15 cellular contexts compared by ENCODE assay signal in the genomic region with DNA sequence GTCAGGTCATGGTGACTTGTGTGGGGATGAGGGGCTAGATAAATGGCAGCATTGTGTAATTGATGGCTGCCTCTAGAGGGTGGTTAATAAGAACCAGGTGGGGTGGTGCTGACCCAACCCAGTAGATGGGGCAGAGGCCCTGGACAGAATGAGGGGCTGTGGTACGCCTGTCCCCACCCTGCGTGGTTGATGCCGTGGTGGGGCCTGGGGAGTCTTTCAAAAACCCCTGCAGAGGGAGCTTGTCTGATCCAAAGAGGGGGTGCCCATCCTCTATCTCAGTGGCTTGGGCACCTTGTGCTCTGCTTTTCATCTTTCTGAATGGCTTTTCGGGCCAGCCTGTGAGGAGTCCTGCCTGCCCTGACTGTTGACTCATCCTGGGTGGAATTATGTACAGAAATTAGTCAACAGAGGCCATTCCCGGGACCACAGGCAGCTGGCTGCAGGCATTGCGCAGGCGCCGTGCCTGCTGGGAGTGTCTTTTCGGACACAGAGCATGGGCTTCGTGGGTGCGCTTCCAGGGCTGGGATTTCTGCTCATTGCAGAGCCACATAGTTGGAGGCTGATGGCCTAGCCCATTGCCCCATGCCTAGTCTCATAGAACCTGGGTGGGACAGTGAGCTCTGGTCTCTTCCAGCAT.
DNase-seq lines count a peak whose midpoint lies in the region; ATAC-seq, FAIRE-seq and TF ChIP-seq lines count a peak whose summit lies in the region.
"Had no signal": no experiment of that assay in that cellular context is flagged by ENCODE, and none has a peak within 500 bp of the region (broad histone marks: within the 10 kb centered on the region; RNA-seq: fewer than 3 reads in every experiment).

No MANE protein-coding gene starts in this region.

- no peak overlapping the region for H2AFZ ChIP-seq in smooth muscle cell (ENCODE audit: low read depth)

- H3K9me3 ChIP-seq in esophagus squamous epithelium (no peaks in the 10 kb centered on the region), smooth muscle cell (replicated peaks; ENCODE audit: low read depth) (no peaks in the 10 kb centered on the region), small intestine (ENCODE audit: control insufficient read depth, low read depth) (no peaks in the 10 kb centered on the region)
- H3K9me3 ChIP-seq: heart right ventricle had no signal

- no peak overlapping the region for H3K27ac Mint-ChIP-seq in activated naive CD8-positive, alpha-beta T cell treated with anti-CD3 and anti-CD28 coated beads for 36 hours
- H3K27ac Mint-ChIP-seq: stimulated activated effector memory CD8-positive, alpha-beta T cell treated with anti-CD3 and anti-CD28 coated beads, Interleukin-12 subunit alpha, Interleukin-12 subunit beta, amount 100 ng/mL, for 72 hours had no signal

- no peak for ATAC-seq in HG03342 (IDR thresholded peaks at IDR 0.05; ENCODE audit: unreplicated experiment)
- no peak for ATAC-seq in HG03175 (IDR thresholded peaks at IDR 0.05; ENCODE audit: unreplicated experiment)
- ATAC-seq: heart right ventricle; stimulated activated effector memory CD8-positive, alpha-beta T cell treated with anti-CD3 and anti-CD28 coated beads, Interleukin-12 subunit alpha, Interleukin-12 subunit beta, amount 100 ng/mL, for 72 hours had no signal

- H3K4me1 Mint-ChIP-seq in activated naive CD8-positive, alpha-beta T cell treated with anti-CD3 and anti-CD28 coated beads for 36 hours, result no peaks in the 10 kb centered on the region

- FAIRE-seq in small intestine (lab: Jason Lieb, UNC), result no peak

- TF ChIP-seq CTCF in esophagus squamous epithelium (IDR thresholded peaks at IDR 0.05) (no peak), smooth muscle cell (IDR thresholded peaks at IDR 0.05; ENCODE audit: borderline replicate concordance, insufficient read depth, poor library complexity, severe bottlenecking) (no peak)

- intact Hi-C loops in esophagus squamous epithelium (cut with DNase I), result no loop called here

- no peaks in the 10 kb centered on the region for H3K9me3 Mint-ChIP-seq in activated naive CD8-positive, alpha-beta T cell treated with anti-CD3 and anti-CD28 coated beads for 36 hours
- H3K9me3 Mint-ChIP-seq: IgD-negative memory B cell; stimulated activated effector memory CD8-positive, alpha-beta T cell treated with anti-CD3 and anti-CD28 coated beads, Interleukin-12 subunit alpha, Interleukin-12 subunit beta, amount 100 ng/mL, for 72 hours had no signal

- H3F3A ChIP-seq in smooth muscle cell (ENCODE audit: low read depth), result no peaks in the 10 kb centered on the region

- no peak overlapping the region for H3K4me2 ChIP-seq in smooth muscle cell

- no peaks in the 10 kb centered on the region for H3K36me3 Mint-ChIP-seq in activated naive CD8-positive, alpha-beta T cell treated with anti-CD3 and anti-CD28 coated beads for 36 hours
- H3K36me3 Mint-ChIP-seq: IgD-negative memory B cell; stimulated activated effector memory CD8-positive, alpha-beta T cell treated with anti-CD3 and anti-CD28 coated beads, Interleukin-12 subunit alpha, Interleukin-12 subunit beta, amount 100 ng/mL, for 72 hours had no signal

- H3K27me3 Mint-ChIP-seq in activated naive CD8-positive, alpha-beta T cell treated with anti-CD3 and anti-CD28 coated beads for 36 hours, result no peaks in the 10 kb centered on the region

- peak in 1 of 4 donors; percentile 31 for TF ChIP-seq POLR2A in esophagus squamous epithelium (IDR thresholded peaks at IDR 0.05)

- no peaks in the 10 kb centered on the region for H4K20me1 ChIP-seq in smooth muscle cell (ENCODE audit: low read depth)

- H3K4me1 ChIP-seq in esophagus squamous epithelium (peaks cover 23 to 87% (median 34%) of the 10 kb centered on the region in 3 donors), smooth muscle cell (ENCODE audit: low read depth) (peaks cover 4% of the 10 kb centered on the region), small intestine (ENCODE audit: control insufficient read depth in 2 of 2, insufficient read depth in 1 of 2, low read depth in 1 of 2, low read length in 1 of 2) (peaks cover 9 to 12% of the 10 kb centered on the region in 2 donors)
- H3K4me1 ChIP-seq: heart right ventricle had no signal

- H3K9ac ChIP-seq in smooth muscle cell (ENCODE audit: low read depth), result no peak overlapping the region

- no peak overlapping the region for H3K4me3 Mint-ChIP-seq in activated naive CD8-positive, alpha-beta T cell treated with anti-CD3 and anti-CD28 coated beads for 36 hours
- H3K4me3 Mint-ChIP-seq: IgD-negative memory B cell; stimulated activated effector memory CD8-positive, alpha-beta T cell treated with anti-CD3 and anti-CD28 coated beads, Interleukin-12 subunit alpha, Interleukin-12 subunit beta, amount 100 ng/mL, for 72 hours had no signal

- H3K4me3 ChIP-seq in esophagus squamous epithelium, result no peak overlapping the region
- no peak overlapping the region for H3K4me3 ChIP-seq in smooth muscle cell
- no peak overlapping the region for H3K4me3 ChIP-seq in small intestine (ENCODE audit: low read depth in 1 of 2, low read length in 2 of 2)
- H3K4me3 ChIP-seq: heart right ventricle had no signal

- DNase-seq in GM03348 (ENCODE audit: low spot score), result peak; percentile 87
- peak; percentile 56 for DNase-seq in RKO (ENCODE audit: low spot score)
- no peak for DNase-seq in esophagus squamous epithelium (lab: John Stamatoyannopoulos, UW)
- peak; percentile 22 for DNase-seq in smooth muscle cell (lab: John Stamatoyannopoulos, UW; ENCODE audit: unreplicated experiment)
- no peak for DNase-seq in small intestine
- no peak for DNase-seq in activated naive CD8-positive, alpha-beta T cell treated with anti-CD3 and anti-CD28 coated beads for 36 hours
- DNase-seq: activated CD8-positive, alpha-beta memory T cell treated with anti-CD3 and anti-CD28 coated beads, Interleukin-2, amount 50 U/mL, for 4 hours; central memory CD4-positive, alpha-beta T cell; GDM1; heart right ventricle; NCI-H345 had no signal

- H3K27ac ChIP-seq in esophagus squamous epithelium (peak overlapping the region; percentile 84 to 92 (median 88)), smooth muscle cell (ENCODE audit: low read depth) (no peak overlapping the region), small intestine (ENCODE audit: low read depth in 1 of 2, low read length in 1 of 2) (peak overlapping the region in 1 of 2 donors; percentile 49)
- H3K27ac ChIP-seq: heart right ventricle had no signal

- no peaks in the 10 kb centered on the region for H3K79me2 ChIP-seq in smooth muscle cell (ENCODE audit: low read depth)

- 31 to 68% methylated on average over 4 to 8 of the region's 11 CpGs for WGBS in esophagus squamous epithelium, 2 donors
- WGBS in smooth muscle cell (ENCODE audit: low lambda C conversion rate), result 33% methylated on average over 11 of the region's 11 CpGs
- WGBS in small intestine, 3 donors, result 37 to 60% (median 59%) methylated on average over 11 of the region's 11 CpGs

- no peaks in the 10 kb centered on the region for H3K36me3 ChIP-seq in esophagus squamous epithelium
- no peaks in the 10 kb centered on the region for H3K36me3 ChIP-seq in smooth muscle cell (ENCODE audit: low read depth)
- H3K36me3 ChIP-seq in small intestine (ENCODE audit: control insufficient read depth in 2 of 2, insufficient read depth in 2 of 2, low read length in 2 of 2), result no peaks in the 10 kb centered on the region
- H3K36me3 ChIP-seq: heart right ventricle had no signal

- no peaks in the 10 kb centered on the region for H3K27me3 ChIP-seq in esophagus squamous epithelium
- no peaks in the 10 kb centered on the region for H3K27me3 ChIP-seq in smooth muscle cell (ENCODE audit: low read depth)
- H3K27me3 ChIP-seq in small intestine (ENCODE audit: control insufficient read depth in 2 of 2, insufficient read depth in 2 of 2, low read length in 2 of 2), result no peaks in the 10 kb centered on the region

Comparison
In these comparisons a context has a peak if more than half of its experiments do, and no peak if none do; other contexts are left out.
1. DNase-seq: peak in GM03348 (single experiment), RKO (single experiment) and smooth muscle cell (single experiment); none in esophagus squamous epithelium (single experiment), small intestine (single experiment) and activated naive CD8-positive, alpha-beta T cell treated with anti-CD3 and anti-CD28 coated beads for 36 hours (single experiment).